In the genomic region with DNA sequence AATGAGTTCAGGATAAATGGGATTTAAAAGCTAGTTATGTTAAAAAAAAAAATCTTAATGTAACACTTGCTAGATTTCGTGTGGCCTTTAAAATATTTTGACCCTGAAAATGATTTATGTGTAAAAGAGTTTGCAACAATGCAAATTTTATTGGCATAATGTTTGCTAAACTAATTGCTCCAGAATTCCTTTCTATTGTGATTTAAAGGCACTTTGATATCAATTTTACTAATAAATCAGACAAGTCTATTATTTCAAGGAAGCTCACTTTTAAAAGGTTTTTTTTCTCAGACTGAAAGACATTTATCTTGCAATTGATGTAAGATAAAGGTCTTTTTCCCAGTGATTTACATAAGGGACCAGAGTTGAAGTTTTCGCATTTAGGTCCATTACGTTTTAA, we compare ENCODE assay signal across 29 cellular contexts. TPM values are rescaled to one million over a fixed set of nuclear protein-coding genes. Genes with fewer than 3 reads are reported as not detected.
"Had no signal": no experiment of that assay in that cellular context is flagged by ENCODE, and none has a peak within 500 bp of the region (broad histone marks: within the 10 kb centered on the region; RNA-seq: fewer than 3 reads in every experiment).

No MANE protein-coding gene starts in this region.

- DNase-seq: activated CD4-positive, alpha-beta T cell treated with anti-CD3 and anti-CD28 coated beads for 1 hour; activated CD4-positive, alpha-beta T cell treated with anti-CD3 and anti-CD28 coated beads for 48 hours; activated CD4-positive, CD25-positive, alpha-beta regulatory T cell; activated CD8-positive, alpha-beta T cell treated with anti-CD3 and anti-CD28 coated beads for 36 hours; activated effector memory CD4-positive, alpha-beta T cell treated with anti-CD3 and anti-CD28 coated beads, Interleukin-2, amount 50 U/mL, for 16 hours; activated naive CD4-positive, alpha-beta T cell; activated naive CD8-positive, alpha-beta T cell treated with anti-CD3 and anti-CD28 coated beads, Interleukin-2, amount 10 ng/mL, durations not matched to agents 7 days and 5 days; activated T-cell treated with anti-CD3 and anti-CD28 coated beads, Interleukin-2, amount 50 U/mL, for 1 hour; activated T-cell treated with anti-CD3 and anti-CD28 coated beads, Interleukin-2, amount 50 U/mL, for 72 hours; amygdala; NCI-H1105; NCI-H1417 treated with DMSO at 0.1 percent for 48 hours; NCI-H187 treated with DMSO at 0.1 percent for 48 hours; NCI-H2081; NCI-H2171 treated with DMSO at 0.1 percent for 48 hours; NCI-H2227 treated with DMSO at 0.1 percent for 48 hours; NCI-H524; OCI-M1; SHP77 treated with DMSO at 0.1 percent for 48 hours; SW 1271; T-helper 1 cell; T-helper 2 cell; T-helper 9 cell; WERI-Rb-1 had no signal

- H3K9me3 ChIP-seq: ascending aorta, SJSA1 had no signal

- H3K27me3 ChIP-seq: ascending aorta, cardiac muscle cell, SJSA1 had no signal

- H3K27ac ChIP-seq: ascending aorta, cardiac muscle cell, SJSA1, WERI-Rb-1 had no signal

- H3K4me3 ChIP-seq: ascending aorta, cardiac muscle cell, K562, SJSA1 had no signal

- H3K36me3 ChIP-seq: ascending aorta, cardiac muscle cell, WERI-Rb-1 had no signal

- ATAC-seq: activated CD8-positive, alpha-beta T cell treated with anti-CD3 and anti-CD28 coated beads for 36 hours; activated T-cell treated with anti-CD3 and anti-CD28 coated beads, Interleukin-2, amount 50 U/mL, for 72 hours; activated T-helper 17 cell treated with anti-CD3 and anti-CD28 coated beads, Interleukin-2, amount 50 U/mL, for 72 hours; K562 had no signal

RNA-seq across cellular contexts. Expression of gene AP1S3, which starts 17.5 kb away (rescaled TPM):
- total RNA-seq: ascending aorta, cardiac muscle cell had no signal
